25 cellular contexts compared by ENCODE assay signal in genomic region chr7:68482800-68483199, GRCh38.
"Had no signal": no experiment of that assay in that cellular context is flagged by ENCODE, and none has a peak within 500 bp of the region (broad histone marks: within the 10 kb centered on the region; RNA-seq: fewer than 3 reads in every experiment).

No MANE protein-coding gene starts in this region.

- ATAC-seq: effector memory CD8-positive, alpha-beta T cell; esophagus mucosa; foreskin keratinocyte; gastrocnemius medialis; gastroesophageal sphincter; heart left ventricle; heart right ventricle had no signal

- H3K27ac ChIP-seq: coronary artery, dorsolateral prefrontal cortex, epithelial cell of prostate, esophagus muscularis mucosa, esophagus squamous epithelium, foreskin keratinocyte, gastrocnemius medialis, gastroesophageal sphincter, heart left ventricle, heart right ventricle, hepatocyte had no signal

- H3K4me1 ChIP-seq: esophagus muscularis mucosa, esophagus squamous epithelium, foreskin keratinocyte, gastrocnemius medialis, gastroesophageal sphincter, heart left ventricle, heart right ventricle had no signal

- DNase-seq: cortex of kidney; dermis blood vessel endothelial cell; dorsolateral prefrontal cortex; effector CD4-positive, alpha-beta T cell; effector CD8-positive, alpha-beta T cell; effector memory CD4-positive, alpha-beta T cell; effector memory CD8-positive, alpha-beta T cell; endodermal cell; erythroblast; esophagus squamous epithelium; foreskin fibroblast; foreskin keratinocyte; foreskin melanocyte; gastrocnemius medialis; glutamatergic neuron; head of caudate nucleus; heart left ventricle; heart right ventricle; hippocampal formation had no signal

- H3K27me3 ChIP-seq: esophagus muscularis mucosa, foreskin keratinocyte, gastrocnemius medialis, hepatocyte had no signal

- H3K9me3 ChIP-seq: esophagus muscularis mucosa, esophagus squamous epithelium, gastrocnemius medialis, gastroesophageal sphincter, heart left ventricle had no signal

- H3K36me3 ChIP-seq: esophagus muscularis mucosa, esophagus squamous epithelium, gastrocnemius medialis, gastroesophageal sphincter, heart left ventricle, heart right ventricle had no signal

- H3K4me3 ChIP-seq: coronary artery, dorsolateral prefrontal cortex, esophagus muscularis mucosa, esophagus squamous epithelium, gastrocnemius medialis, gastroesophageal sphincter, heart left ventricle, heart right ventricle, hepatocyte had no signal
